15 cellular contexts compared by ENCODE assay signal in genomic region chr2:196607073-196607472, GRCh38. TPM values are rescaled to one million over a fixed set of nuclear protein-coding genes. Genes with fewer than 3 reads are reported as not detected.
DNase-seq lines count a peak whose midpoint lies in the region; ATAC-seq and TF ChIP-seq lines count a peak whose summit lies in the region.
"Had no signal": no experiment of that assay in that cellular context is flagged by ENCODE, and none has a peak within 500 bp of the region (broad histone marks: within the 10 kb centered on the region; RNA-seq: fewer than 3 reads in every experiment).

No MANE protein-coding gene starts in this region.

- intact Hi-C loops in aorta (cut with DNase I), result no loop called here

- no peak overlapping the region for H3K27ac Mint-ChIP-seq in glutamatergic neuron (ENCODE audit: unreplicated experiment)
- H3K27ac Mint-ChIP-seq: activated CD4-positive, alpha-beta memory T cell treated with anti-CD3 and anti-CD28 coated beads for 36 hours; stimulated activated naive CD8-positive, alpha-beta T cell treated with anti-CD3 and anti-CD28 coated beads, Interleukin-15, Interleukin-2, amounts not matched to agents 100 ng/mL and 50 ng/mL, for 24 hours; T-helper 1 cell treated with Interleukin-12 subunit alpha and Interleukin-12 subunit beta and Interleukin-4 antibody, amounts not matched to agents 30 μg/mL and 1 μg/mL, for 36 hours had no signal

- ATAC-seq in HG03521 (IDR thresholded peaks at IDR 0.05; ENCODE audit: unreplicated experiment) (no peak), aorta (ENCODE audit: low FRiP score) (no peak)
- ATAC-seq: HCT116 had no signal

- no peaks in the 10 kb centered on the region for H3K36me3 ChIP-seq in aorta (ENCODE audit: control insufficient read depth in 1 of 2, insufficient read depth in 2 of 2, low read length in 1 of 2)
- H3K36me3 ChIP-seq: esophagus squamous epithelium had no signal

- 11 to 24% methylated on average over 3 of the region's 3 CpGs for WGBS in aorta, 2 donors

- H3K36me3 Mint-ChIP-seq in glutamatergic neuron (ENCODE audit: unreplicated experiment), result no peaks in the 10 kb centered on the region
- H3K36me3 Mint-ChIP-seq: activated CD4-positive, alpha-beta memory T cell treated with anti-CD3 and anti-CD28 coated beads for 36 hours had no signal

- no peak overlapping the region for H3K4me3 ChIP-seq in aorta (ENCODE audit: low read length in 2 of 2)
- H3K4me3 ChIP-seq: esophagus squamous epithelium had no signal

- peak overlapping the region in 1 of 2 donors; percentile 48 for H3K27ac ChIP-seq in aorta (ENCODE audit: low read depth in 1 of 2, low read length in 2 of 2)
- H3K27ac ChIP-seq: esophagus squamous epithelium had no signal

- DNase-seq in A172 (ENCODE audit: low spot score), result peak; percentile 18
- peak; percentile 63 for DNase-seq in EH (ENCODE audit: low read depth)
- DNase-seq in NCI-H774 (lab: John Stamatoyannopoulos, UW), result peak; percentile 25
- DNase-seq in erythroblast (lab: John Stamatoyannopoulos, UW), result peak; percentile 16 to 55
- DNase-seq in aorta, result no peak
- DNase-seq in foreskin melanocyte, result no peak
- DNase-seq in glutamatergic neuron, result no peak
- DNase-seq: activated CD4-positive, alpha-beta memory T cell treated with anti-CD3 and anti-CD28 coated beads for 36 hours; activated gamma-delta T cell treated with Interleukin-2 at 50 U/mL for 16 hours; esophagus squamous epithelium; NCI-H1105 had no signal

- H3K9me3 ChIP-seq in aorta (ENCODE audit: control insufficient read depth, low read length), result no peaks in the 10 kb centered on the region
- H3K9me3 ChIP-seq: esophagus squamous epithelium had no signal

- peaks cover 11% of the 10 kb centered on the region for H3K4me1 Mint-ChIP-seq in glutamatergic neuron (ENCODE audit: low read depth, unreplicated experiment)

- TF ChIP-seq CTCF in glutamatergic neuron (IDR thresholded peaks at IDR 0.05; ENCODE audit: partially characterized antibody, unreplicated experiment), result no peak

- no peaks in the 10 kb centered on the region for H3K27me3 ChIP-seq in aorta (ENCODE audit: control insufficient read depth in 1 of 2, insufficient read depth in 2 of 2, low read length in 1 of 2)
- H3K27me3 ChIP-seq: esophagus squamous epithelium had no signal

- no peak overlapping the region for H3K4me3 Mint-ChIP-seq in glutamatergic neuron (ENCODE audit: unreplicated experiment)
- H3K4me3 Mint-ChIP-seq: activated CD4-positive, alpha-beta memory T cell treated with anti-CD3 and anti-CD28 coated beads for 36 hours; stimulated activated naive CD8-positive, alpha-beta T cell treated with anti-CD3 and anti-CD28 coated beads, Interleukin-15, Interleukin-2, amounts not matched to agents 100 ng/mL and 50 ng/mL, for 24 hours; T-helper 1 cell treated with Interleukin-12 subunit alpha and Interleukin-12 subunit beta and Interleukin-4 antibody, amounts not matched to agents 30 μg/mL and 1 μg/mL, for 36 hours had no signal

- no peak for TF ChIP-seq POLR2A in erythroblast (IDR thresholded peaks at IDR 0.05; ENCODE audit: low read length)

- peaks cover 2% of the 10 kb centered on the region for H3K9me3 Mint-ChIP-seq in glutamatergic neuron (ENCODE audit: unreplicated experiment)
- H3K9me3 Mint-ChIP-seq: activated CD4-positive, alpha-beta memory T cell treated with anti-CD3 and anti-CD28 coated beads for 36 hours; stimulated activated naive CD8-positive, alpha-beta T cell treated with anti-CD3 and anti-CD28 coated beads, Interleukin-15, Interleukin-2, amounts not matched to agents 100 ng/mL and 50 ng/mL, for 24 hours; T-helper 1 cell treated with Interleukin-12 subunit alpha and Interleukin-12 subunit beta and Interleukin-4 antibody, amounts not matched to agents 30 μg/mL and 1 μg/mL, for 36 hours had no signal

- peaks cover 3% of the 10 kb centered on the region for H3K27me3 Mint-ChIP-seq in glutamatergic neuron (ENCODE audit: unreplicated experiment)

- no peaks in the 10 kb centered on the region for H3K4me1 ChIP-seq in aorta (ENCODE audit: control insufficient read depth in 1 of 2, insufficient read depth in 2 of 2, low read length in 2 of 2)
- H3K4me1 ChIP-seq: esophagus squamous epithelium had no signal

RNA-seq across cellular contexts. Expression of gene HECW2, which starts 13.7 kb away (rescaled TPM):
- total RNA-seq in A172 (2014; rRNA removed; shearing (Covaris generic)), result 0.34 and 1.5 TPM in 2 replicates
- 10 to 100 TPM in 1 of 2 donors, 1 to 10 TPM in 1; 8.7 to 13.3 TPM for total RNA-seq in aorta
- 1 to 10 TPM; 1.5 to 2.5 TPM for polyA plus RNA-seq in aorta
- 172 TPM for total RNA-seq in glutamatergic neuron (ENCODE audit: unreplicated experiment)

RNA-seq across cellular contexts. Expression of gene CCDC150, which starts 32.4 kb away (rescaled TPM):
- 4.4 and 6.9 TPM in 2 replicates for total RNA-seq in A172 (2014; rRNA removed; shearing (Covaris generic))
- total RNA-seq in aorta, result 1 to 10 TPM; 1.6 to 3.3 TPM
- polyA plus RNA-seq in aorta, result under 1 TPM; 0.75 to 0.79 TPM
- total RNA-seq in glutamatergic neuron (ENCODE audit: unreplicated experiment), result 25.6 TPM

Comparison
In these comparisons a context has a peak if more than half of its experiments do, and no peak if none do; other contexts are left out.
1. DNase-seq: peak in A172 (single experiment), EH (single experiment), NCI-H774 (single experiment) and erythroblast (2 of 2); none in aorta (0 of 2), foreskin melanocyte (single experiment) and glutamatergic neuron (single experiment).
2. RNA of gene HECW2, which starts 13.7 kb away (total RNA-seq): 172 TPM in glutamatergic neuron (single experiment); 8.7 to 13.3 TPM in aorta and 0.34 to 1.5 TPM in A172; every median in the first group is over 10 times any median in the second.